In the genomic region with DNA sequence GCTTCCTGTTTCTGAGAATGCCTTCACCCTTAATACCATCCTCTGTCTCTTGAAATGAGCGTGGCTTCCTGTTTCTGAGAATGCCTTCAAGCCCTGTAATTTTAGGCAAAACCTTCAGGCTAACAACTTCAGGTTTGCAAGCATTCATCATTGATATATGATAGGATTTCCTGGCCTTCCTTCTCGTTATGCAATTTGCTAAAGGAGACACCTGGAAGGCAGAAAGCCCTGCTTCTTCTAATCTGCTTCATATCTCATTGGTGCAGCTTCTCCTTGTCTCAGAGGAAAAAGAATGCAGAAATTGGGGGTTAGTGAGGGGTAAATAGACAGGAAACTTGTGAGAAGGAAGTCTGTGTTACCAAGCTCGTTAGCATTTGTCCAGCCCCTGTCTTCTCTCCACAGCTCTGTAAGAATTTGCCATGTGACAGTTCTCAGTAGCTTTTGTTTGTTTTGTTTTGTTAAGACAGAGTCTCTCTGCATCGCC, we compare ENCODE assay signal across 7 cellular contexts. TPM values are rescaled to one million over a fixed set of nuclear protein-coding genes. Genes with fewer than 3 reads are reported as not detected.
A peak's percentile ranks its signal among the peaks of the same experiment; 100 is the strongest.
DNase-seq lines count a peak whose midpoint lies in the region; ATAC-seq and TF ChIP-seq lines count a peak whose summit lies in the region.

No MANE protein-coding gene starts in this region.

- no peaks in the 10 kb centered on the region for H3F3A ChIP-seq in OCI-LY1 (ENCODE audit: insufficient read depth, low read length)

- H3K36me3 ChIP-seq in OCI-LY1 (ENCODE audit: insufficient read depth, low read length) (no peaks in the 10 kb centered on the region), BE2C (peaks cover 11% of the 10 kb centered on the region)

- DNase-seq in epithelial cell of prostate (ENCODE audit: low read depth, low spot score) (no peak), iPS-NIHi7 (ENCODE audit: extremely low spot score) (no peak), BE2C (no peak)

- peaks cover 42% of the 10 kb centered on the region for H3K4me1 ChIP-seq in OCI-LY1 (ENCODE audit: insufficient read depth, low read length, severe bottlenecking)
- no peaks in the 10 kb centered on the region for H3K4me1 ChIP-seq in BE2C

- no peaks in the 10 kb centered on the region for H3K27me3 ChIP-seq in OCI-LY1 (ENCODE audit: insufficient read depth, low read length)
- no peaks in the 10 kb centered on the region for H3K27me3 ChIP-seq in BE2C

- peak overlapping the region; percentile 15 for H3K4me3 ChIP-seq in OCI-LY1 (ENCODE audit: low read depth, low read length, poor library complexity, severe bottlenecking)
- no peak overlapping the region for H3K4me3 ChIP-seq in skin epidermis
- no peak overlapping the region for H3K4me3 ChIP-seq in BE2C (ENCODE audit: low read depth, low read length)

- H3K9me2 ChIP-seq in OCI-LY1 (ENCODE audit: low read depth, low read length), result no peaks in the 10 kb centered on the region

- H3K27ac ChIP-seq in OCI-LY1 (ENCODE audit: low read depth, low read length, poor library complexity, severe bottlenecking) (peak overlapping the region; percentile 71), epithelial cell of prostate (peak overlapping the region; percentile 97), skin epidermis (peak overlapping the region in 20 of 21 experiments; percentile 43 to 98 (median 70))

- no peaks in the 10 kb centered on the region for H4K20me1 ChIP-seq in OCI-LY1 (ENCODE audit: insufficient read depth, low read length)

- peak overlapping the region; percentile 60 for H3K4me2 ChIP-seq in OCI-LY1 (ENCODE audit: low read length)

- H3K79me2 ChIP-seq in OCI-LY1 (ENCODE audit: insufficient read depth, low read length), result no peaks in the 10 kb centered on the region

- H3K9ac ChIP-seq in OCI-LY1 (ENCODE audit: low read length), result 0 out of 2 replicates have a peak overlapping the region, but pooled peaks have one; percentile 5

- ATAC-seq in GM18867 (IDR thresholded peaks at IDR 0.05; ENCODE audit: unreplicated experiment) (peak; percentile 78), HG02840 (IDR thresholded peaks at IDR 0.05; ENCODE audit: low FRiP score, unreplicated experiment) (peak; percentile 71)

- H3K9me3 ChIP-seq in OCI-LY1 (ENCODE audit: low read length) (no peaks in the 10 kb centered on the region), BE2C (no peaks in the 10 kb centered on the region)

- H2AFZ ChIP-seq in OCI-LY1 (ENCODE audit: low read length), result no peak overlapping the region

- TF ChIP-seq CTCF in OCI-LY1 (IDR thresholded peaks at IDR 0.05; ENCODE audit: low read length) (no peak), BE2C (IDR thresholded peaks at IDR 0.05; ENCODE audit: low read depth, low read length) (no peak)

RNA-seq across cellular contexts. Expression of a gene that starts 7.3 kb away (rescaled TPM):
- polyA plus RNA-seq in BE2C (2012; ENCODE audit: insufficient read depth, insufficient read length, low read depth), result 153 TPM

RNA-seq across cellular contexts. Expression of a gene that starts 11.9 kb away (rescaled TPM):
- polyA plus RNA-seq in BE2C (2012; ENCODE audit: insufficient read depth, insufficient read length, low read depth), result 58.1 TPM

RNA-seq across cellular contexts. Expression of a gene that starts 30.3 kb away (rescaled TPM):
- polyA plus RNA-seq in BE2C (2012; ENCODE audit: insufficient read depth, insufficient read length, low read depth), result 0.32 TPM

RNA-seq across cellular contexts. Expression of a gene that starts 39.9 kb away (rescaled TPM):
- 13.7 TPM for polyA plus RNA-seq in BE2C (2012; ENCODE audit: insufficient read depth, insufficient read length, low read depth)
